In genomic region chr1:19869453-19869852, GRCh38 we compare ENCODE assay signal across 17 cellular contexts. TPM values are rescaled to one million over a fixed set of nuclear protein-coding genes. Genes with fewer than 3 reads are reported as not detected.
"Had no signal": no experiment of that assay in that cellular context is flagged by ENCODE, and none has a peak within 500 bp of the region (broad histone marks: within the 10 kb centered on the region; RNA-seq: fewer than 3 reads in every experiment).

No MANE protein-coding gene starts in this region.

RNA-seq across cellular contexts. Expression of gene PLA2G2E, which starts 54.0 kb away (rescaled TPM):
- total RNA-seq: activated B cell treated with CpG ODN at 0.5 μM for 24 hours; activated CD8-positive, alpha-beta T cell treated with anti-CD3 and anti-CD28 coated beads for 36 hours; activated T-cell treated with anti-CD3 and anti-CD28 coated beads, Interleukin-2, amount 50 U/mL, for 4 hours; activated T-helper 17 cell treated with anti-CD3 and anti-CD28 coated beads, Interleukin-2, amount 50 U/mL, for 72 hours; aorta; body of pancreas; breast epithelium; cardiac muscle cell; dorsolateral prefrontal cortex; endodermal cell; epithelial cell of proximal tubule; esophagus mucosa; fibroblast of villous mesenchyme; gastroesophageal sphincter; glomerular endothelial cell; T-helper 17 cell had no signal
- polyA plus RNA-seq: adipose tissue, aorta, cardiac muscle cell had no signal

RNA-seq across cellular contexts. Expression of gene RNF186, which starts 54.4 kb away (rescaled TPM):
- total RNA-seq: activated B cell treated with CpG ODN at 0.5 μM for 24 hours; activated CD8-positive, alpha-beta T cell treated with anti-CD3 and anti-CD28 coated beads for 36 hours; activated T-cell treated with anti-CD3 and anti-CD28 coated beads, Interleukin-2, amount 50 U/mL, for 4 hours; activated T-helper 17 cell treated with anti-CD3 and anti-CD28 coated beads, Interleukin-2, amount 50 U/mL, for 72 hours; aorta; cardiac muscle cell; dorsolateral prefrontal cortex; endodermal cell; epithelial cell of proximal tubule; fibroblast of villous mesenchyme; gastroesophageal sphincter; glomerular endothelial cell; T-helper 17 cell had no signal
- polyA plus RNA-seq: cardiac muscle cell had no signal
